In the genomic region with DNA sequence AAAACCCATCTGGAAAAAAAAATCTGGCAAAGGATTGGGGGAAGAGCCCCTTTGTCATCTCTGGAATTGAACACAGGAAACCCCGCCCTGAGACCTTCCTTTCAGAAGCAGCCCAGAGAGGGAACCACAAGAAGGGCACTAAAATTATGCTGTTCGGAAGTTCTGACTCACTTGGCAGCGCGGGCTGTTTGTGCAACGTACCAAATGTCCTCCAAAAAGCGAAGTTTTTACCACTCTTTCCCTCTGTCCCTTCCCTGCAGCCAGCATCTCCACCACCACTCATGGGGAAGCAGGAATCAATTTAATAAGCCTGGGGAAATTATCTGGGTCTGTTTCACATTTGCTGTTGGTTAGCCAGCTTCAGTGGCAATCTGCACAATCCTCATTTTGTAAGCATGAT, we compare ENCODE assay signal across 1 cellular context.
A peak's percentile ranks its signal among the peaks of the same experiment; 100 is the strongest.
TF ChIP-seq lines count a peak whose summit lies in the region.

No MANE protein-coding gene starts in this region.

TF ChIP-seq in GM12878, 131 proteins besides CTCF, POLR2A, EP300 and RAD21 (continued from another document):
- peak; percentile 44; the same call in 1 of the 2 replicates for TF ChIP-seq CREM (IDR thresholded peaks at IDR 0.05; ENCODE audit: low read depth)
- TF ChIP-seq SREBF1 (IDR thresholded peaks at IDR 0.05; ENCODE audit: low read length): no peak
- peak; percentile 66; the same call in 1 of the 2 replicates for TF ChIP-seq FOXM1 (IDR thresholded peaks at IDR 0.05; ENCODE audit: low read depth, low read length)
- TF ChIP-seq NR2F1 (conservative IDR thresholded peaks at IDR 0.05): no peak
